Comparison of ENCODE assay signal across 8 cellular contexts in the genomic region with DNA sequence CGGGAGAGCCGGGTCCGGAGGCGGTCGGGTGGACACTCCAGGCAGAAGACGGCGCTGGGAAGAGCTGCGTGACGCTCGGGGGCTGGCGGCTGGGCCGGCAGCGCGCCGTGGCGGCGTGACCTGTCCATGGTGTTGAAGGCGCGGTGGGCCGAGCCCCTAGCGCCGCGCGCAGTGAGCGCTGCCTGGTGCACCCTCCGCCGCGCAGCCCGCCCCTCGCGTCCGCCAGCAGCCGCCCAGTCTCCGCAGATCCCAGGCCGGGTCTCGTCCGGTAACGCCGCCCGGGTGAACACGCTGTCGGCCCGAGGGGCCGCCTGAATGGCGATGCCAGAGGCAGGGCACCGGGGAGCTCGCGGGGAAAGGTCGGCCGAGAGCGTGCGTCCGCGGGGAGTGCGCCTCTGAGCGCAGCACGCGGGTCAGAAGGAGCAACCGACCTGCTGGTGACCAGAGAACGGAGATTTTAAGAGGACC. TPM values are rescaled to one million over a fixed set of nuclear protein-coding genes. Genes with fewer than 3 reads are reported as not detected.
DNase-seq lines count a peak whose midpoint lies in the region; ATAC-seq and TF ChIP-seq lines count a peak whose summit lies in the region.

No MANE protein-coding gene starts in this region.

- in situ Hi-C loops in SK-MEL-5 (cut with HindIII; ENCODE audit: low pct_unique_long_range_greater_than_20kb, low sequenced_read_pairs) = no loop called here

- ATAC-seq in GM18909 (IDR thresholded peaks at IDR 0.05; ENCODE audit: poor library complexity, unreplicated experiment) = no peak

- H3K27me3 ChIP-seq in subcutaneous abdominal adipose tissue (ENCODE audit: control insufficient read depth in 5 of 5, insufficient read depth in 4 of 5, low read length in 5 of 5) = peaks cover 0 to 55% (median 47%) of the 10 kb centered on the region in 5 donors

- WGBS in lower leg skin, 2 donors = 0 to 2% methylated on average over 9 to 27 of the region's 60 CpGs

- intact Hi-C loops in lower leg skin (cut with DNase I; ENCODE audit: low total_unique reads) = no loop called here

- no peaks in the 10 kb centered on the region for H3K36me3 ChIP-seq in subcutaneous abdominal adipose tissue (ENCODE audit: control insufficient read depth in 5 of 5, insufficient read depth in 5 of 5, low read length in 5 of 5)

- H3K4me3 ChIP-seq in lower leg skin (ENCODE audit: low read depth, poor library complexity, severe bottlenecking) (peak overlapping the region; percentile 29), subcutaneous abdominal adipose tissue (ENCODE audit: low read depth in 1 of 5, low read length in 5 of 5) (peak overlapping the region in 4 of 5 donors; percentile 56 to 78 (median 66))

- no peaks in the 10 kb centered on the region for H3K9me3 ChIP-seq in subcutaneous abdominal adipose tissue (ENCODE audit: control insufficient read depth in 5 of 5, low read length in 5 of 5)

- peak; percentile 66 for DNase-seq in activated CD8-positive, alpha-beta memory T cell treated with anti-CD3 and anti-CD28 coated beads, Interleukin-2, amount 50 U/mL, for 48 hours
- DNase-seq in activated CD8-positive, alpha-beta memory T cell treated with anti-CD3 and anti-CD28 coated beads, Interleukin-2, amount 50 U/mL, for 4 hours = no peak
- peak; percentile 38 for DNase-seq in SK-MEL-5 (ENCODE audit: low read depth, low spot score)
- DNase-seq in dermis microvascular lymphatic vessel endothelial cell (ENCODE audit: low read depth in 2 of 2) = peak; percentile 28 to 68
- no peak for DNase-seq in lower leg skin (ENCODE audit: low spot score in 2 of 2)
- no peak for DNase-seq in ureter (ENCODE audit: low spot score)

- H3K9ac ChIP-seq in subcutaneous abdominal adipose tissue (ENCODE audit: low read length in 5 of 5) = no peak overlapping the region

- TF ChIP-seq POLR2A in lower leg skin (IDR thresholded peaks at IDR 0.05) = no peak

- peaks cover 0 to 39% (median 39%) of the 10 kb centered on the region in 5 donors for H3K4me1 ChIP-seq in subcutaneous abdominal adipose tissue (ENCODE audit: control insufficient read depth in 5 of 5, insufficient read depth in 5 of 5, low read length in 5 of 5)

- no peak for TF ChIP-seq CTCF in lower leg skin (IDR thresholded peaks at IDR 0.05)

- H3K27ac ChIP-seq in subcutaneous abdominal adipose tissue (ENCODE audit: low read depth, low read length) = no peak overlapping the region

RNA-seq across cellular contexts. Expression of a gene that starts 0.7 kb away (rescaled TPM):
- total RNA-seq in SK-MEL-5 (2014; rRNA removed; shearing (Covaris generic)) = 0.21 and 0.48 TPM in 2 replicates
- polyA plus RNA-seq in SK-MEL-5 (2015; cell fraction: cytosol; rRNA removed) = 0.42 and 0.68 TPM in 2 replicates
- polyA plus RNA-seq in SK-MEL-5 (2015; cell fraction: nucleus; rRNA removed) = 0.19 and 0.84 TPM in 2 replicates
- total RNA-seq in dermis microvascular lymphatic vessel endothelial cell = under 0.01 TPM in 2 replicates
- total RNA-seq in lower leg skin = 1 to 10 TPM in 1 of 4 donors, under 1 TPM in 3; 0.15 to 1.2 (median 0.58) TPM
- 7.9 TPM for total RNA-seq in ureter

RNA-seq across cellular contexts. Expression of a gene that starts 58.5 kb away (rescaled TPM):
- total RNA-seq in SK-MEL-5 (2014; rRNA removed; shearing (Covaris generic)) = 136 and 147 TPM in 2 replicates
- polyA plus RNA-seq in SK-MEL-5 (2015; cell fraction: cytosol; rRNA removed) = 44.6 and 56.0 TPM in 2 replicates
- polyA plus RNA-seq in SK-MEL-5 (2015; cell fraction: nucleus; rRNA removed) = 11.8 and 17.5 TPM in 2 replicates
- 12.4 and 20.4 TPM in 2 replicates for total RNA-seq in dermis microvascular lymphatic vessel endothelial cell
- total RNA-seq in lower leg skin = 10 to 100 TPM; 10.1 to 24.1 (median 19.7) TPM
- total RNA-seq in ureter = 63.8 TPM

Comparison
In these comparisons a context has a peak if more than half of its experiments do, and no peak if none do; other contexts are left out.
1. DNase-seq: peak in activated CD8-positive, alpha-beta memory T cell treated with anti-CD3 and anti-CD28 coated beads, Interleukin-2, amount 50 U/mL, for 48 hours (single experiment), SK-MEL-5 (single experiment) and dermis microvascular lymphatic vessel endothelial cell (2 of 2); none in activated CD8-positive, alpha-beta memory T cell treated with anti-CD3 and anti-CD28 coated beads, Interleukin-2, amount 50 U/mL, for 4 hours (single experiment), lower leg skin (0 of 2) and ureter (single experiment).